In genomic region chr22:49930596-49931412, GRCh38 we compare ENCODE assay signal across 8 cellular contexts. TPM values are rescaled to one million over a fixed set of nuclear protein-coding genes. Genes with fewer than 3 reads are reported as not detected.
DNase-seq lines count a peak whose midpoint lies in the region; ATAC-seq and TF ChIP-seq lines count a peak whose summit lies in the region.

No MANE protein-coding gene starts in this region.

- CTCF ChIA-PET in Panc1 (lab: Charles Lee): interaction anchor here (0.5 to 1.8 kb wide), 6 partner anchors 37 to 211 kb away, joined by 3 to 16 read pairs (median 4); no protein-coding TSS in a partner anchor

- TF ChIP-seq CTCF in HL-60 (IDR thresholded peaks at IDR 0.05; ENCODE audit: insufficient read depth, low read length): peak; percentile 78
- peak; percentile 88 for TF ChIP-seq CTCF in Panc1 (IDR thresholded peaks at IDR 0.05)
- peak; percentile 40 to 94 (median 77) for TF ChIP-seq CTCF in spleen (IDR thresholded peaks at IDR 0.05 in 8 of 11, conservative IDR thresholded peaks at IDR 0.05 in 3 of 11)

- H3K4me3 ChIP-seq in HL-60 (replicated peaks; ENCODE audit: insufficient read depth, low read length): no peak overlapping the region
- H3K4me3 ChIP-seq in Panc1 (ENCODE audit: low read depth in 2 of 2, low read length in 2 of 2): no peak overlapping the region; a peak in 1 of 4 replicates
- H3K4me3 ChIP-seq in spleen: peak overlapping the region in 2 of 8 donors; percentile 1 to 49

- H3K4me1 ChIP-seq in Panc1 (ENCODE audit: control insufficient read depth, insufficient read depth, low read length) (peaks cover 32% of the 10 kb centered on the region), spleen (peaks cover 44 to 77% (median 71%) of the 10 kb centered on the region in 6 donors)

- 6 to 50% (median 35%) methylated on average over 6 to 14 of the region's 14 CpGs for WGBS in spleen, 5 donors

- no peaks in the 10 kb centered on the region for H3K36me3 ChIP-seq in Panc1 (ENCODE audit: control insufficient read depth, insufficient read depth, low read length)
- H3K36me3 ChIP-seq in spleen: peaks cover 0 to 16% (median 0%) of the 10 kb centered on the region in 6 donors

- DNase-seq in NCI-H1417 (lab: John Stamatoyannopoulos, UW): peak in 2 of 3 experiments; percentile 50 to 84
- DNase-seq in NCI-H1417 treated with DMSO at 0.1 percent for 48 hours (lab: John Stamatoyannopoulos, UW): no peak
- peak; percentile 73 to 91 for DNase-seq in HL-60 (ENCODE audit: low read depth in 1 of 2, low spot score in 1 of 2)
- no peak for DNase-seq in Panc1 (ENCODE audit: low read depth, low spot score)
- DNase-seq in amniotic epithelial cell (ENCODE audit: low read depth): peak; percentile 26
- peak; percentile 64 for DNase-seq in left ventricle myocardium superior
- DNase-seq in spleen: no peak

- no TSS peak for BruUV-seq in Panc1 (replicated peaks; lab: Mats Ljungman, UMichigan)

- H3K27me3 ChIP-seq in HL-60 (ENCODE audit: insufficient read depth, poor library complexity, severe bottlenecking) (no peaks in the 10 kb centered on the region), Panc1 (ENCODE audit: control insufficient read depth, insufficient read depth, low read length) (no peaks in the 10 kb centered on the region), spleen (replicated peaks in 1 of 7) (peaks cover 0 to 12% (median 0%) of the 10 kb centered on the region in 7 donors)

- POLR2A ChIA-PET in Panc1 (lab: Charles Lee): interaction anchor here (1.4 kb wide), 1 partner anchor 35 kb away, joined by 3 read pairs; no protein-coding TSS in a partner anchor

- in situ Hi-C loops in Panc1 (cut with HindIII; ENCODE audit: low pct_unique_long_range_greater_than_20kb, low sequenced_read_pairs): no loop called here

- ATAC-seq in Panc1: peak; percentile 81
- peak; percentile 49 for ATAC-seq in left ventricle myocardium superior
- ATAC-seq in GM21360 (IDR thresholded peaks at IDR 0.05; ENCODE audit: unreplicated experiment): no peak

- H3K27ac ChIP-seq in HL-60 (replicated peaks): no peak overlapping the region
- peak overlapping the region; percentile 44 for H3K27ac ChIP-seq in Panc1 (ENCODE audit: low read length)
- peak overlapping the region; percentile 46 to 100 (median 88) for H3K27ac ChIP-seq in spleen

- TF ChIP-seq POLR2A in spleen (IDR thresholded peaks at IDR 0.05): no peak

- intact Hi-C loops in Panc1 (cut with micrococcal nuclease; ENCODE audit: unreplicated experiment): no loop called here
- intact Hi-C loops in left ventricle myocardium superior (cut with micrococcal nuclease): no loop called here
- intact Hi-C loops in spleen (cut with DNase I; ENCODE audit: low total_unique reads): loop anchor here (5.0 kb wide), 2 partner anchors 41 to 61 kb away; no protein-coding TSS in a partner anchor

- H3K9me3 ChIP-seq in Panc1 (ENCODE audit: control insufficient read depth, insufficient read depth, low read depth, low read length): no peaks in the 10 kb centered on the region
- no peaks in the 10 kb centered on the region for H3K9me3 ChIP-seq in spleen

RNA-seq across cellular contexts. Expression of gene CRELD2, which starts 12.4 kb away (rescaled TPM):
- total RNA-seq in Panc1 (2021; ENCODE audit: unreplicated experiment) (59.7 TPM), left ventricle myocardium superior (27.4 TPM), spleen (10 to 100 TPM; 23.2 to 46.3 (median 38.1) TPM)
- 98.5 TPM for polyA plus RNA-seq in Panc1 (2012; ENCODE audit: insufficient read length)
- 10 to 100 TPM; 16.2 to 26.3 (median 18.3) TPM for polyA plus RNA-seq in spleen

RNA-seq across cellular contexts. Expression of gene ALG12, which starts 12.6 kb away (rescaled TPM):
- total RNA-seq in Panc1 (2021; ENCODE audit: unreplicated experiment): 23.4 TPM
- 41.1 TPM for polyA plus RNA-seq in Panc1 (2012; ENCODE audit: insufficient read length)
- total RNA-seq in left ventricle myocardium superior: 16.2 TPM
- total RNA-seq in spleen: 10 to 100 TPM; 10.2 to 20.1 (median 13.3) TPM
- 1 to 10 TPM; 5.7 to 7.1 (median 5.9) TPM for polyA plus RNA-seq in spleen

RNA-seq across cellular contexts. Expression of gene PIM3, which starts 29.8 kb away (rescaled TPM):
- total RNA-seq in Panc1 (2021; ENCODE audit: unreplicated experiment) (58.2 TPM), left ventricle myocardium superior (65.1 TPM), spleen (100 to 1,000 TPM in 5 of 7 donors, 10 to 100 TPM in 2; 72.1 to 134 (median 109) TPM)
- 65.3 TPM for polyA plus RNA-seq in Panc1 (2012; ENCODE audit: insufficient read length)
- 10 to 100 TPM; 49.5 to 84.4 (median 52.0) TPM for polyA plus RNA-seq in spleen

Comparison
In these comparisons a context has a peak if more than half of its experiments do, and no peak if none do; other contexts are left out.
1. DNase-seq: peak in NCI-H1417 (2 of 3), HL-60 (2 of 2), amniotic epithelial cell (single experiment) and left ventricle myocardium superior (single experiment); none in NCI-H1417 treated with DMSO at 0.1 percent for 48 hours (single experiment), Panc1 (single experiment) and spleen (single experiment).
2. Peak in every context shown above with its lines, with median percentiles within 50 percentile points of each other: CTCF ChIP-seq.